Comparison of ENCODE assay signal across 11 cellular contexts in genomic region chr22:37165940-37166674, GRCh38. TPM values are rescaled to one million over a fixed set of nuclear protein-coding genes. Genes with fewer than 3 reads are reported as not detected.
A peak's percentile ranks its signal among the peaks of the same experiment; 100 is the strongest.
DNase-seq lines count a peak whose midpoint lies in the region; ATAC-seq and TF ChIP-seq lines count a peak whose summit lies in the region.
"Had no signal": no experiment of that assay in that cellular context is flagged by ENCODE, and none has a peak within 500 bp of the region (broad histone marks: within the 10 kb centered on the region; RNA-seq: fewer than 3 reads in every experiment).

No MANE protein-coding gene starts in this region.

- H3K27me3 ChIP-seq in mammary epithelial cell (ENCODE audit: insufficient read depth, low read length) = no peaks in the 10 kb centered on the region

- H3K4me3 ChIP-seq in mammary epithelial cell (replicated peaks in 1 of 3; ENCODE audit: insufficient read depth in 1 of 3, low read depth in 2 of 3, low read length in 3 of 3) = no peak overlapping the region

- no peak overlapping the region for H2AFZ ChIP-seq in mammary epithelial cell (ENCODE audit: low read depth, low read length)

- H3K27ac Mint-ChIP-seq in activated CD8-positive, alpha-beta memory T cell treated with anti-CD3 and anti-CD28 coated beads, Interleukin-2, amount 10 ng/mL, durations not matched to agents 7 days and 5 days = peak overlapping the region; percentile 99
- H3K27ac Mint-ChIP-seq in activated CD8-positive, alpha-beta T cell treated with anti-CD3 and anti-CD28 coated beads for 36 hours = peak overlapping the region; percentile 73
- H3K27ac Mint-ChIP-seq in immature natural killer cell = peak overlapping the region; percentile 82 to 99 (median 95)
- peak overlapping the region in 1 of 2 donors; percentile 50 for H3K27ac Mint-ChIP-seq in stimulated activated naive CD8-positive, alpha-beta T cell treated with anti-CD3 and anti-CD28 coated beads, Interleukin-15, amount 100 ng/mL, for 72 hours

- POLR2A ChIA-PET in activated CD8-positive, alpha-beta T cell treated with anti-CD3 and anti-CD28 coated beads for 36 hours (lab: Charles Lee) = interaction anchor here (0.6 to 8.1 kb wide), 9 partner anchors 9 to 191 kb away, joined by 3 to 122 read pairs (median 4); partner anchors contain the start of gene IL2RB

- dilution Hi-C loops in mammary epithelial cell (cut with HindIII; ENCODE audit: low sequenced_read_pairs) = no loop called here

- TF ChIP-seq CTCF in activated CD8-positive, alpha-beta T cell treated with anti-CD3 and anti-CD28 coated beads for 36 hours (IDR thresholded peaks at IDR 0.05) = no peak
- TF ChIP-seq CTCF in mammary epithelial cell (conservative IDR thresholded peaks at IDR 0.05 in 1 of 2, IDR thresholded peaks at IDR 0.05 in 1 of 2; ENCODE audit: extremely low read depth in 1 of 2, insufficient read depth in 1 of 2, low read depth in 1 of 2, low read length in 2 of 2) = no peak

- peaks cover 26% of the 10 kb centered on the region for H3K36me3 Mint-ChIP-seq in activated CD8-positive, alpha-beta memory T cell treated with anti-CD3 and anti-CD28 coated beads, Interleukin-2, amount 10 ng/mL, durations not matched to agents 7 days and 5 days
- peaks cover 1% of the 10 kb centered on the region for H3K36me3 Mint-ChIP-seq in activated CD8-positive, alpha-beta T cell treated with anti-CD3 and anti-CD28 coated beads for 36 hours (ENCODE audit: low read depth)
- peaks cover 1 to 8% (median 3%) of the 10 kb centered on the region in 3 donors for H3K36me3 Mint-ChIP-seq in immature natural killer cell

- 65% methylated on average over 16 of the region's 25 CpGs for WGBS in mammary epithelial cell (ENCODE audit: low coverage, missing lambda C conversion rate)

- peaks cover 96% of the 10 kb centered on the region for H3K4me1 Mint-ChIP-seq in activated CD8-positive, alpha-beta memory T cell treated with anti-CD3 and anti-CD28 coated beads, Interleukin-2, amount 10 ng/mL, durations not matched to agents 7 days and 5 days
- H3K4me1 Mint-ChIP-seq in activated CD8-positive, alpha-beta T cell treated with anti-CD3 and anti-CD28 coated beads for 36 hours (ENCODE audit: low read depth) = peaks cover 96% of the 10 kb centered on the region
- H3K4me1 Mint-ChIP-seq in immature natural killer cell = peaks cover 99 to 100% of the 10 kb centered on the region in 2 donors
- H3K4me1 Mint-ChIP-seq in stimulated activated naive CD8-positive, alpha-beta T cell treated with anti-CD3 and anti-CD28 coated beads, Interleukin-15, amount 100 ng/mL, for 72 hours = peaks cover 96% of the 10 kb centered on the region

- peaks cover 5% of the 10 kb centered on the region for H3K9me3 ChIP-seq in mammary epithelial cell (replicated peaks; ENCODE audit: insufficient read depth, low read length)

- H3K36me3 ChIP-seq in mammary epithelial cell (ENCODE audit: insufficient read depth, low read length) = no peaks in the 10 kb centered on the region

- BruUV-seq in mammary epithelial cell (replicated peaks; lab: Mats Ljungman, UMichigan) = no TSS peak

- H3K79me2 ChIP-seq in mammary epithelial cell (ENCODE audit: insufficient read depth, low read length) = no peaks in the 10 kb centered on the region

- peak; percentile 67 for DNase-seq in activated CD8-positive, alpha-beta memory T cell treated with anti-CD3 and anti-CD28 coated beads, Interleukin-2, amount 10 ng/mL, durations not matched to agents 7 days and 5 days
- no peak for DNase-seq in activated CD8-positive, alpha-beta memory T cell treated with anti-CD3 and anti-CD28 coated beads, Interleukin-2, amount 50 U/mL, for 4 hours
- peak; percentile 43 for DNase-seq in activated CD8-positive, alpha-beta T cell treated with anti-CD3 and anti-CD28 coated beads for 36 hours
- peak in 2 of 3 donors; percentile 49 to 52 for DNase-seq in immature natural killer cell
- no peak for DNase-seq in stimulated activated naive CD8-positive, alpha-beta T cell treated with anti-CD3 and anti-CD28 coated beads, Interleukin-15, amount 100 ng/mL, for 72 hours
- no peak for DNase-seq in mammary epithelial cell
- DNase-seq in NCI-H2196 (lab: John Stamatoyannopoulos, UW; ENCODE audit: unreplicated experiment) = no peak
- no peak for DNase-seq in NCI-H1105 (lab: John Stamatoyannopoulos, UW)
- DNase-seq: NCI-H774 had no signal

- H3K4me1 ChIP-seq in mammary epithelial cell (ENCODE audit: insufficient read depth, low read length) = peaks cover 2% of the 10 kb centered on the region

- H3K27ac ChIP-seq in mammary epithelial cell (ENCODE audit: insufficient read depth, low read depth, low read length) = no peak overlapping the region

- no peaks in the 10 kb centered on the region for H3K27me3 Mint-ChIP-seq in activated CD8-positive, alpha-beta memory T cell treated with anti-CD3 and anti-CD28 coated beads, Interleukin-2, amount 10 ng/mL, durations not matched to agents 7 days and 5 days
- no peaks in the 10 kb centered on the region for H3K27me3 Mint-ChIP-seq in activated CD8-positive, alpha-beta T cell treated with anti-CD3 and anti-CD28 coated beads for 36 hours
- H3K27me3 Mint-ChIP-seq in immature natural killer cell (ENCODE audit: low read depth in 3 of 3) = peaks cover 27 to 33% (median 31%) of the 10 kb centered on the region in 3 donors
- H3K27me3 Mint-ChIP-seq in stimulated activated naive CD8-positive, alpha-beta T cell treated with anti-CD3 and anti-CD28 coated beads, Interleukin-15, amount 100 ng/mL, for 72 hours = no peaks in the 10 kb centered on the region

- H3K9me3 Mint-ChIP-seq in activated CD8-positive, alpha-beta memory T cell treated with anti-CD3 and anti-CD28 coated beads, Interleukin-2, amount 10 ng/mL, durations not matched to agents 7 days and 5 days (ENCODE audit: low read depth) = peaks cover 3% of the 10 kb centered on the region
- peaks cover 3% of the 10 kb centered on the region for H3K9me3 Mint-ChIP-seq in activated CD8-positive, alpha-beta T cell treated with anti-CD3 and anti-CD28 coated beads for 36 hours
- H3K9me3 Mint-ChIP-seq in immature natural killer cell = peaks cover 0 to 3% (median 0%) of the 10 kb centered on the region in 6 donors
- no peaks in the 10 kb centered on the region for H3K9me3 Mint-ChIP-seq in stimulated activated naive CD8-positive, alpha-beta T cell treated with anti-CD3 and anti-CD28 coated beads, Interleukin-15, amount 100 ng/mL, for 72 hours
- H3K9me3 Mint-ChIP-seq: nephron had no signal

- ATAC-seq in activated CD8-positive, alpha-beta memory T cell treated with anti-CD3 and anti-CD28 coated beads, Interleukin-2, amount 10 ng/mL, durations not matched to agents 7 days and 5 days = no peak
- ATAC-seq in activated CD8-positive, alpha-beta T cell treated with anti-CD3 and anti-CD28 coated beads for 36 hours = no peak
- no peak for ATAC-seq in stimulated activated naive CD8-positive, alpha-beta T cell treated with anti-CD3 and anti-CD28 coated beads, Interleukin-15, amount 100 ng/mL, for 72 hours

- no peak overlapping the region for H3K9ac ChIP-seq in mammary epithelial cell (ENCODE audit: insufficient read depth, low read length)

- peak overlapping the region; percentile 78 for H3K4me3 Mint-ChIP-seq in activated CD8-positive, alpha-beta memory T cell treated with anti-CD3 and anti-CD28 coated beads, Interleukin-2, amount 10 ng/mL, durations not matched to agents 7 days and 5 days
- peak overlapping the region; percentile 72 for H3K4me3 Mint-ChIP-seq in activated CD8-positive, alpha-beta T cell treated with anti-CD3 and anti-CD28 coated beads for 36 hours
- H3K4me3 Mint-ChIP-seq in immature natural killer cell = peak overlapping the region; percentile 88 to 97 (median 90)
- H3K4me3 Mint-ChIP-seq in stimulated activated naive CD8-positive, alpha-beta T cell treated with anti-CD3 and anti-CD28 coated beads, Interleukin-15, amount 100 ng/mL, for 72 hours = peak overlapping the region; percentile 78 to 85
- H3K4me3 Mint-ChIP-seq: nephron had no signal

- intact Hi-C loops in activated CD8-positive, alpha-beta T cell treated with anti-CD3 and anti-CD28 coated beads for 36 hours (cut with micrococcal nuclease) = loop anchor here (2.0 kb wide), 1 partner anchor 33 kb away; no protein-coding TSS in a partner anchor
- intact Hi-C loops in mammary epithelial cell (cut with micrococcal nuclease) = loop anchor here (1.0 to 2.0 kb wide), 4 partner anchors 33 to 291 kb away; no protein-coding TSS in a partner anchor

- H4K20me1 ChIP-seq in mammary epithelial cell (ENCODE audit: insufficient read depth, low read length) = no peaks in the 10 kb centered on the region

- in situ Hi-C loops in mammary epithelial cell (cut with MboI; ENCODE audit: low sequenced_read_pairs in 2 of 2) = no loop called here

- CTCF ChIA-PET in activated CD8-positive, alpha-beta memory T cell treated with anti-CD3 and anti-CD28 coated beads, Interleukin-2, amount 10 ng/mL, durations not matched to agents 7 days and 5 days (lab: Charles Lee) = interaction anchor here (0.6 to 9.4 kb wide), 32 partner anchors 8 to 151 kb away, joined by 3 to 150 read pairs (median 4); partner anchors contain the start of gene IL2RB
- CTCF ChIA-PET in activated CD8-positive, alpha-beta T cell treated with anti-CD3 and anti-CD28 coated beads for 36 hours (lab: Charles Lee) = interaction anchor here (0.6 to 8.8 kb wide), 26 partner anchors 8 to 189 kb away, joined by 3 to 119 read pairs (median 4); partner anchors contain the start of genes C1QTNF6, IL2RB and RAC2
- CTCF ChIA-PET in mammary epithelial cell (lab: Charles Lee; ENCODE audit: low non-redundant PET) = no interaction called here

- H3K4me2 ChIP-seq in mammary epithelial cell (ENCODE audit: insufficient read depth, low read depth, low read length) = no peak overlapping the region

RNA-seq across cellular contexts. Expression of gene IL2RB, which starts 16.4 kb away (rescaled TPM):
- total RNA-seq in activated CD8-positive, alpha-beta memory T cell treated with anti-CD3 and anti-CD28 coated beads, Interleukin-2, amount 10 ng/mL, durations not matched to agents 7 days and 5 days = 100 to 1,000 TPM; 376 to 468 TPM
- 100 to 1,000 TPM; 263 to 268 TPM for total RNA-seq in activated CD8-positive, alpha-beta T cell treated with anti-CD3 and anti-CD28 coated beads for 36 hours
- polyA plus RNA-seq in immature natural killer cell = 1,000 to 10,000 TPM in 1 of 3 donors, 100 to 1,000 TPM in 2; 863 to 2,762 (median 893) TPM
- under 1 TPM; 0.40 to 0.50 TPM for total RNA-seq in mammary epithelial cell
- polyA plus RNA-seq in mammary epithelial cell = 0.05 TPM
- not detected for polyA minus RNA-seq in mammary epithelial cell
- total RNA-seq: bronchial epithelial cell had no signal

RNA-seq across cellular contexts. Expression of gene C1QTNF6, which starts 21.9 kb away (rescaled TPM):
- total RNA-seq in activated CD8-positive, alpha-beta memory T cell treated with anti-CD3 and anti-CD28 coated beads, Interleukin-2, amount 10 ng/mL, durations not matched to agents 7 days and 5 days = 1 to 10 TPM; 6.7 to 7.4 TPM
- 1 to 10 TPM; 6.4 TPM for total RNA-seq in activated CD8-positive, alpha-beta T cell treated with anti-CD3 and anti-CD28 coated beads for 36 hours
- 1 to 10 TPM in 2 of 3 donors, not detected in 1; 1.5 to 1.8 TPM for polyA plus RNA-seq in immature natural killer cell
- 1 to 10 TPM; 3.3 to 3.7 TPM for total RNA-seq in mammary epithelial cell
- 3.1 TPM for polyA plus RNA-seq in mammary epithelial cell
- polyA minus RNA-seq in mammary epithelial cell = 4.7 TPM

RNA-seq across cellular contexts. Expression of gene SSTR3, which starts 46.2 kb away (rescaled TPM):
- total RNA-seq in activated CD8-positive, alpha-beta memory T cell treated with anti-CD3 and anti-CD28 coated beads, Interleukin-2, amount 10 ng/mL, durations not matched to agents 7 days and 5 days = 1 to 10 TPM; 1.3 to 2.2 TPM
- total RNA-seq in activated CD8-positive, alpha-beta T cell treated with anti-CD3 and anti-CD28 coated beads for 36 hours = 1 to 10 TPM; 7.9 to 8.5 TPM
- polyA plus RNA-seq in immature natural killer cell = not detected
- total RNA-seq in mammary epithelial cell = not detected
- not detected for polyA plus RNA-seq in mammary epithelial cell
- polyA minus RNA-seq in mammary epithelial cell = not detected
- total RNA-seq: bronchial epithelial cell had no signal

RNA-seq across cellular contexts. Expression of gene TMPRSS6, which starts 56.6 kb away (rescaled TPM):
- total RNA-seq in activated CD8-positive, alpha-beta memory T cell treated with anti-CD3 and anti-CD28 coated beads, Interleukin-2, amount 10 ng/mL, durations not matched to agents 7 days and 5 days = 1 to 10 TPM; 1.3 to 3.3 TPM
- total RNA-seq in activated CD8-positive, alpha-beta T cell treated with anti-CD3 and anti-CD28 coated beads for 36 hours = 10 to 100 TPM; 11.3 to 12.4 TPM
- under 1 TPM in 2 of 3 donors, not detected in 1; 0.28 to 0.52 TPM for polyA plus RNA-seq in immature natural killer cell
- total RNA-seq in mammary epithelial cell = not detected
- polyA plus RNA-seq in mammary epithelial cell = not detected
- polyA minus RNA-seq in mammary epithelial cell = not detected
- total RNA-seq: bronchial epithelial cell had no signal

Comparison
In these comparisons a context has a peak if more than half of its experiments do, and no peak if none do; other contexts are left out.
1. DNase-seq: peak in activated CD8-positive, alpha-beta memory T cell treated with anti-CD3 and anti-CD28 coated beads, Interleukin-2, amount 10 ng/mL, durations not matched to agents 7 days and 5 days (single experiment), activated CD8-positive, alpha-beta T cell treated with anti-CD3 and anti-CD28 coated beads for 36 hours (single experiment) and immature natural killer cell (2 of 3); none in activated CD8-positive, alpha-beta memory T cell treated with anti-CD3 and anti-CD28 coated beads, Interleukin-2, amount 50 U/mL, for 4 hours (single experiment), stimulated activated naive CD8-positive, alpha-beta T cell treated with anti-CD3 and anti-CD28 coated beads, Interleukin-15, amount 100 ng/mL, for 72 hours (0 of 2), mammary epithelial cell (single experiment), NCI-H2196 (single experiment) and NCI-H1105 (single experiment).
2. RNA of gene IL2RB, which starts 16.4 kb away (total RNA-seq): 376 to 468 TPM in activated CD8-positive, alpha-beta memory T cell treated with anti-CD3 and anti-CD28 coated beads, Interleukin-2, amount 10 ng/mL, durations not matched to agents 7 days and 5 days and 263 to 268 TPM in activated CD8-positive, alpha-beta T cell treated with anti-CD3 and anti-CD28 coated beads for 36 hours; 0.40 to 0.50 TPM in mammary epithelial cell; every median in the first group is over 100 times any median in the second.
3. Peak in every context shown above with its lines, with median percentiles within 50 percentile points of each other: H3K4me3 Mint-ChIP-seq.